12 cellular contexts compared by ENCODE assay signal in genomic region chr7:77796109-77796508, GRCh38. TPM values are rescaled to one million over a fixed set of nuclear protein-coding genes. Genes with fewer than 3 reads are reported as not detected.
A peak's percentile ranks its signal among the peaks of the same experiment; 100 is the strongest.
DNase-seq lines count a peak whose midpoint lies in the region; ATAC-seq and TF ChIP-seq lines count a peak whose summit lies in the region.
"Had no signal": no experiment of that assay in that cellular context is flagged by ENCODE, and none has a peak within 500 bp of the region (broad histone marks: within the 10 kb centered on the region; RNA-seq: fewer than 3 reads in every experiment).

No MANE protein-coding gene starts in this region.

- peak overlapping the region; percentile 89 for H3K4me3 Mint-ChIP-seq in stimulated activated naive CD8-positive, alpha-beta T cell treated with anti-CD3 and anti-CD28 coated beads, Interleukin-15, Interleukin-2, amounts not matched to agents 100 ng/mL and 50 ng/mL, for 24 hours
- peak overlapping the region; percentile 89 for H3K4me3 Mint-ChIP-seq in activated CD8-positive, alpha-beta T cell treated with anti-CD3 and anti-CD28 coated beads for 36 hours

- intact Hi-C loops in activated CD8-positive, alpha-beta T cell treated with anti-CD3 and anti-CD28 coated beads for 36 hours (cut with micrococcal nuclease), result loop anchor here (5.0 kb wide), 1 partner anchor 101 kb away; no protein-coding TSS in a partner anchor

- H3K36me3 ChIP-seq in iPS-20b (ENCODE audit: insufficient read depth, low read depth, low read length), result peaks cover 12% of the 10 kb centered on the region; the same call in 1 of the 2 replicates
- H3K36me3 ChIP-seq: BE2C had no signal

- H3K4me3 ChIP-seq in iPS-20b (ENCODE audit: low read length), result peak overlapping the region; percentile 92; the same call in 1 of the 2 replicates

- H3K27ac Mint-ChIP-seq in stimulated activated naive CD8-positive, alpha-beta T cell treated with anti-CD3 and anti-CD28 coated beads, Interleukin-15, Interleukin-2, amounts not matched to agents 100 ng/mL and 50 ng/mL, for 24 hours, result peak overlapping the region; percentile 0
- H3K27ac Mint-ChIP-seq in activated CD8-positive, alpha-beta T cell treated with anti-CD3 and anti-CD28 coated beads for 36 hours, result no peak overlapping the region

- no peak for DNase-seq in stimulated activated naive CD8-positive, alpha-beta T cell treated with anti-CD3 and anti-CD28 coated beads, Interleukin-15, Interleukin-2, amounts not matched to agents 100 U/mL and 50 U/mL, for 24 hours
- DNase-seq in activated CD8-positive, alpha-beta T cell treated with anti-CD3 and anti-CD28 coated beads for 36 hours, result no peak
- no peak for DNase-seq in stimulated activated CD4-positive, alpha-beta T cell treated with anti-CD3 and anti-CD28 coated beads, Interleukin-4, amount 100 ng/mL, for 24 hours
- no peak for DNase-seq in stimulated activated CD4-positive, alpha-beta T cell treated with anti-CD3 and anti-CD28 coated beads, Interleukin-1b, Interleukin-23, amount 100 ng/mL, for 48 hours
- DNase-seq: activated naive CD4-positive, alpha-beta T cell; BE2C; NCI-H1048; NCI-H446 treated with DMSO at 0.1 percent for 48 hours had no signal

- no peak for ATAC-seq in stimulated activated naive CD8-positive, alpha-beta T cell treated with anti-CD3 and anti-CD28 coated beads, Interleukin-15, Interleukin-2, amounts not matched to agents 100 U/mL and 50 U/mL, for 24 hours
- no peak for ATAC-seq in activated CD8-positive, alpha-beta T cell treated with anti-CD3 and anti-CD28 coated beads for 36 hours
- ATAC-seq in HG03521 (IDR thresholded peaks at IDR 0.05; ENCODE audit: unreplicated experiment) (no peak), HG03565 (IDR thresholded peaks at IDR 0.05; ENCODE audit: unreplicated experiment) (no peak)

- no peak for TF ChIP-seq CTCF in activated CD8-positive, alpha-beta T cell treated with anti-CD3 and anti-CD28 coated beads for 36 hours (IDR thresholded peaks at IDR 0.05)

- H3K27me3 ChIP-seq in iPS-20b (ENCODE audit: insufficient read depth, low read length), result no peaks in the 10 kb centered on the region
- H3K27me3 ChIP-seq: BE2C had no signal

- H3K9me3 ChIP-seq in iPS-20b (ENCODE audit: insufficient read depth, low read depth, low read length), result no peaks in the 10 kb centered on the region
- H3K9me3 ChIP-seq: BE2C had no signal

- no peak overlapping the region for H3K9ac ChIP-seq in iPS-20b (ENCODE audit: low read depth, low read length)

- H3K36me3 Mint-ChIP-seq in stimulated activated naive CD8-positive, alpha-beta T cell treated with anti-CD3 and anti-CD28 coated beads, Interleukin-15, Interleukin-2, amounts not matched to agents 100 ng/mL and 50 ng/mL, for 24 hours (ENCODE audit: low read depth), result peaks cover 19% of the 10 kb centered on the region
- peaks cover 18% of the 10 kb centered on the region for H3K36me3 Mint-ChIP-seq in activated CD8-positive, alpha-beta T cell treated with anti-CD3 and anti-CD28 coated beads for 36 hours (ENCODE audit: low read depth)

- no peak overlapping the region for H3K27ac ChIP-seq in iPS-20b (ENCODE audit: low read length)

- peaks cover 54% of the 10 kb centered on the region for H3K4me1 Mint-ChIP-seq in stimulated activated naive CD8-positive, alpha-beta T cell treated with anti-CD3 and anti-CD28 coated beads, Interleukin-15, Interleukin-2, amounts not matched to agents 100 ng/mL and 50 ng/mL, for 24 hours (ENCODE audit: low read depth)
- peaks cover 40% of the 10 kb centered on the region for H3K4me1 Mint-ChIP-seq in activated CD8-positive, alpha-beta T cell treated with anti-CD3 and anti-CD28 coated beads for 36 hours (ENCODE audit: low read depth)

- CTCF ChIA-PET in activated CD8-positive, alpha-beta T cell treated with anti-CD3 and anti-CD28 coated beads for 36 hours (lab: Charles Lee), result interaction anchor here (1.3 kb wide), 2 partner anchors 138 to 145 kb away, joined by 4 to 5 read pairs; no protein-coding TSS in a partner anchor

- H3K9me3 Mint-ChIP-seq in stimulated activated naive CD8-positive, alpha-beta T cell treated with anti-CD3 and anti-CD28 coated beads, Interleukin-15, Interleukin-2, amounts not matched to agents 100 ng/mL and 50 ng/mL, for 24 hours, result no peaks in the 10 kb centered on the region
- no peaks in the 10 kb centered on the region for H3K9me3 Mint-ChIP-seq in activated CD8-positive, alpha-beta T cell treated with anti-CD3 and anti-CD28 coated beads for 36 hours

- POLR2A ChIA-PET in activated CD8-positive, alpha-beta T cell treated with anti-CD3 and anti-CD28 coated beads for 36 hours (lab: Charles Lee), result interaction anchor here (0.9 kb wide), 1 partner anchor 136 kb away, joined by 3 read pairs; no protein-coding TSS in a partner anchor

- H3K4me1 ChIP-seq in iPS-20b (ENCODE audit: insufficient read depth, low read length), result peaks cover 14% of the 10 kb centered on the region
- H3K4me1 ChIP-seq: BE2C had no signal

- H3K27me3 Mint-ChIP-seq in stimulated activated naive CD8-positive, alpha-beta T cell treated with anti-CD3 and anti-CD28 coated beads, Interleukin-15, Interleukin-2, amounts not matched to agents 100 ng/mL and 50 ng/mL, for 24 hours, result no peaks in the 10 kb centered on the region
- H3K27me3 Mint-ChIP-seq in activated CD8-positive, alpha-beta T cell treated with anti-CD3 and anti-CD28 coated beads for 36 hours, result no peaks in the 10 kb centered on the region

RNA-seq across cellular contexts. Expression of gene TMEM60, which starts 2.1 kb away (rescaled TPM):
- 1 to 10 TPM; 8.1 to 8.6 TPM for total RNA-seq in activated CD8-positive, alpha-beta T cell treated with anti-CD3 and anti-CD28 coated beads for 36 hours

RNA-seq across cellular contexts. Expression of gene PHTF2, which starts 2.5 kb away (rescaled TPM):
- 10 to 100 TPM; 25.2 to 25.4 TPM for total RNA-seq in activated CD8-positive, alpha-beta T cell treated with anti-CD3 and anti-CD28 coated beads for 36 hours
